Comparison of ENCODE assay signal across 8 cellular contexts in the genomic region with DNA sequence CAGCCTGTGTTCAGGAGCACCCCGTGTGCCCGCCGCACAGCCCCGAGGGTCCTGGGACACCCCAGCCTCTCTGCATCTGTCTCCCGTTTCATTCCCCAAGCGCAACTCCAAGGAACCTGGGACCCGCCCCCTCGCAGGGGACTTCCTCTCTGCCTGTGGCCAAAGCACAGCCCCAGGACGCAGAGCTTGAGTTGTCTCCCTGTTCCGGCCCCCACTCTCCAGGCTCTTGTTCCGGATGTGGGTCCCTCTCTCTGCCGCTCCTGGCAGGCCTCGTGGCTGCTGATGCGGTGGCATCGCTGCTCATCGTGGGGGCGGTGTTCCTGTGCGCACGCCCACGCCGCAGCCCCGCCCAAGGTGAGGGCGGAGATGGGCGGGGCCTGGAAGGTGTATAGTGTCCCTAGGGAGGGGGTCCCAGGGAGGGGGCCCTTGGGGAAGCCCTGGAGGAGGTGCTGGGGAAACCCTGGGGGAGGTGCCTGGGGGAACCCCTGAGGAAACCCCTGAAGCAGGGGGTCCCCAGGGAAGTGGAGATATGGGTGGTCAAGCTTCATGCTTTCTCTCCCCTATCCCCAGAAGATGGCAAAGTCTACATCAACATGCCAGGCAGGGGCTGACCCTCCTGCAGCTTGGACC. TPM values are rescaled to one million over a fixed set of nuclear protein-coding genes. Genes with fewer than 3 reads are reported as not detected.
DNase-seq lines count a peak whose midpoint lies in the region; ATAC-seq and TF ChIP-seq lines count a peak whose summit lies in the region.

No MANE protein-coding gene starts in this region.

- no peak overlapping the region for H4K8ac ChIP-seq in neuronal stem cell (ENCODE audit: low read depth, low read length)

- no peaks in the 10 kb centered on the region for H3K9me3 Mint-ChIP-seq in activated T-helper 2 cell treated with anti-CD3 and anti-CD28 coated beads, Interferon-gamma antibody, Interleukin-2, Interleukin-4, amounts not matched to agents 10 μg/mL and 5 μg/mL and 100 μg/mL, durations not matched to agents 14 hours and 24 hours and 36 hours

- DNase-seq in AG04450 (ENCODE audit: low read depth, low spot score), result no peak
- DNase-seq in RPMI7951 (ENCODE audit: low read depth), result peak; percentile 91
- peak; percentile 88 for DNase-seq in activated T-helper 2 cell treated with anti-CD3 and anti-CD28 coated beads, Interferon-gamma antibody, Interleukin-2, Interleukin-4, amounts not matched to agents 10 μg/mL and 5 μg/mL and 100 μg/mL, durations not matched to agents 14 hours and 24 hours and 36 hours (ENCODE audit: low spot score)
- DNase-seq in fibroblast of the aortic adventitia (ENCODE audit: low read depth), result peak; percentile 27
- DNase-seq in neuronal stem cell (ENCODE audit: low spot score), result no peak
- peak; percentile 87 to 88 for DNase-seq in suprapubic skin (ENCODE audit: low spot score in 2 of 2)

- peak overlapping the region; percentile 77 for H2BK15ac ChIP-seq in neuronal stem cell (ENCODE audit: low read length)

- peak overlapping the region; percentile 61 for H3K4me2 ChIP-seq in neuronal stem cell (ENCODE audit: insufficient read depth, low read length, poor library complexity, severe bottlenecking)

- intact Hi-C loops in activated T-helper 2 cell treated with anti-CD3 and anti-CD28 coated beads, Interferon-gamma antibody, Interleukin-2, Interleukin-4, amounts not matched to agents 10 μg/mL and 5 μg/mL and 100 μg/mL, durations not matched to agents 14 hours and 24 hours and 36 hours (cut with micrococcal nuclease), result loop anchor here (1.0 to 5.0 kb wide), 3 partner anchors 94 to 191 kb away; a partner anchor contains a TSS

- H3K9me3 ChIP-seq in AG04450 (ENCODE audit: control insufficient read depth, insufficient read depth, low read length) (no peaks in the 10 kb centered on the region; the same call in 1 of the 2 replicates), neuronal stem cell (replicated peaks in 1 of 2; ENCODE audit: control insufficient read depth in 2 of 2, insufficient read depth in 1 of 2, low read depth in 1 of 2, low read length in 2 of 2) (no peaks in the 10 kb centered on the region), suprapubic skin (no peaks in the 10 kb centered on the region)

- peak overlapping the region; percentile 84 for H2BK120ac ChIP-seq in neuronal stem cell (ENCODE audit: low read depth, low read length)

- H3K79me1 ChIP-seq in neuronal stem cell (ENCODE audit: low read depth, low read length), result peaks cover 4% of the 10 kb centered on the region

- no peak for TF ChIP-seq POLR2A in suprapubic skin (IDR thresholded peaks at IDR 0.05)

- H2AK5ac ChIP-seq in neuronal stem cell (ENCODE audit: low read depth, low read length), result peak overlapping the region; percentile 33

- no peak overlapping the region for H2BK5ac ChIP-seq in neuronal stem cell (ENCODE audit: low read length)

- H3K27ac Mint-ChIP-seq in activated T-helper 2 cell treated with anti-CD3 and anti-CD28 coated beads, Interferon-gamma antibody, Interleukin-2, Interleukin-4, amounts not matched to agents 10 μg/mL and 5 μg/mL and 100 μg/mL, durations not matched to agents 14 hours and 24 hours and 36 hours, result peak overlapping the region; percentile 92

- H3K4me3 ChIP-seq in AG04450 (ENCODE audit: low read depth, low read length) (peak overlapping the region; percentile 37), fibroblast of the aortic adventitia (ENCODE audit: low read depth, low read length) (peak overlapping the region; percentile 22), neuronal stem cell (ENCODE audit: low read length in 2 of 2) (peak overlapping the region in 1 of 2 donors; percentile 71), suprapubic skin (peak overlapping the region; percentile 21)

- H3K27ac ChIP-seq in AG04450 (ENCODE audit: low read depth, low read length) (peak overlapping the region; percentile 68), neuronal stem cell (replicated peaks; ENCODE audit: low read length) (no peak overlapping the region), suprapubic skin (peak overlapping the region; percentile 11)

- TF ChIP-seq CTCF in AG04450 (IDR thresholded peaks at IDR 0.05; ENCODE audit: low read depth, low read length) (no peak), fibroblast of the aortic adventitia (IDR thresholded peaks at IDR 0.05; ENCODE audit: insufficient read depth, low read length) (no peak), suprapubic skin (IDR thresholded peaks at IDR 0.05) (no peak)

- CTCF ChIA-PET in AG04450 (lab: Charles Lee), result interaction anchor here (0.8 kb wide), 1 partner anchor 27 kb away, joined by 3 read pairs; no protein-coding TSS in a partner anchor

- peak overlapping the region; percentile 52 for H2BK12ac ChIP-seq in neuronal stem cell (ENCODE audit: low read length)

- H3K36me3 Mint-ChIP-seq in activated T-helper 2 cell treated with anti-CD3 and anti-CD28 coated beads, Interferon-gamma antibody, Interleukin-2, Interleukin-4, amounts not matched to agents 10 μg/mL and 5 μg/mL and 100 μg/mL, durations not matched to agents 14 hours and 24 hours and 36 hours (ENCODE audit: low read depth), result peaks cover 17% of the 10 kb centered on the region

- H4K91ac ChIP-seq in neuronal stem cell (ENCODE audit: low read depth, low read length, poor library complexity), result no peak overlapping the region

- H3K23ac ChIP-seq in neuronal stem cell (ENCODE audit: low read depth, low read length, poor library complexity), result peak overlapping the region; percentile 50

- TF ChIP-seq EP300 in suprapubic skin (IDR thresholded peaks at IDR 0.05), result no peak

- H3K4me1 Mint-ChIP-seq in activated T-helper 2 cell treated with anti-CD3 and anti-CD28 coated beads, Interferon-gamma antibody, Interleukin-2, Interleukin-4, amounts not matched to agents 10 μg/mL and 5 μg/mL and 100 μg/mL, durations not matched to agents 14 hours and 24 hours and 36 hours (ENCODE audit: low read depth), result peaks cover 39% of the 10 kb centered on the region

- peak; percentile 50 for ATAC-seq in GM18907 (IDR thresholded peaks at IDR 0.05; ENCODE audit: unreplicated experiment)
- peak; percentile 36 for ATAC-seq in HG03565 (IDR thresholded peaks at IDR 0.05; ENCODE audit: unreplicated experiment)

- peak overlapping the region; percentile 75 for H3K9ac ChIP-seq in neuronal stem cell (ENCODE audit: low read depth, low read length, poor library complexity)

- H3K14ac ChIP-seq in neuronal stem cell (ENCODE audit: low read length), result peak overlapping the region; percentile 32

- H3K36me3 ChIP-seq in neuronal stem cell (replicated peaks in 1 of 2; ENCODE audit: control insufficient read depth in 2 of 2, insufficient read depth in 2 of 2, low read length in 2 of 2), result no peaks in the 10 kb centered on the region
- H3K36me3 ChIP-seq in suprapubic skin, result no peaks in the 10 kb centered on the region

- no peaks in the 10 kb centered on the region for H3K27me3 Mint-ChIP-seq in activated T-helper 2 cell treated with anti-CD3 and anti-CD28 coated beads, Interferon-gamma antibody, Interleukin-2, Interleukin-4, amounts not matched to agents 10 μg/mL and 5 μg/mL and 100 μg/mL, durations not matched to agents 14 hours and 24 hours and 36 hours (ENCODE audit: low read depth)

- no CpG with 5 or more reads among the region's 24 CpGs for WGBS in neuronal stem cell (ENCODE audit: extremely low coverage in 2 of 2, insufficient read length in 2 of 2, insufficient replicate concordance in 1 of 2), 2 donors
- WGBS in suprapubic skin, result 3% methylated on average over 15 of the region's 24 CpGs

- peak overlapping the region; percentile 89 for H3K18ac ChIP-seq in neuronal stem cell (ENCODE audit: low read length)

- H3K4me3 Mint-ChIP-seq in activated T-helper 2 cell treated with anti-CD3 and anti-CD28 coated beads, Interferon-gamma antibody, Interleukin-2, Interleukin-4, amounts not matched to agents 10 μg/mL and 5 μg/mL and 100 μg/mL, durations not matched to agents 14 hours and 24 hours and 36 hours (ENCODE audit: low read depth), result peak overlapping the region; percentile 90

- POLR2A ChIA-PET in AG04450 (lab: Yijun Ruan, JAX), result interaction anchor here (0.6 kb wide), 1 partner anchor 20 kb away, joined by 5 read pairs; no protein-coding TSS in a partner anchor

- H3K27me3 ChIP-seq in AG04450 (ENCODE audit: control insufficient read depth, insufficient read depth, low read length) (no peaks in the 10 kb centered on the region), neuronal stem cell (ENCODE audit: control insufficient read depth in 3 of 3, insufficient read depth in 3 of 3, low read depth in 1 of 3, low read length in 3 of 3) (peaks cover 0 to 43% (median 11%) of the 10 kb centered on the region in 3 experiments), suprapubic skin (no peaks in the 10 kb centered on the region)

- H3K4ac ChIP-seq in neuronal stem cell (ENCODE audit: low read length), result no peak overlapping the region

- H3K4me1 ChIP-seq in neuronal stem cell (ENCODE audit: control insufficient read depth in 2 of 2, insufficient read depth in 1 of 2, low read depth in 1 of 2, low read length in 2 of 2), result peaks cover 16% of the 10 kb centered on the region in 2 donors
- peaks cover 37% of the 10 kb centered on the region for H3K4me1 ChIP-seq in suprapubic skin

- H2AFZ ChIP-seq in neuronal stem cell (ENCODE audit: low read length), result peak overlapping the region; percentile 81

RNA-seq across cellular contexts. Expression of a gene that starts 1.3 kb away (rescaled TPM):
- polyA plus RNA-seq in AG04450 (2011; rRNA removed), result 0.31 and 0.42 TPM in 2 replicates
- 0.69 and 0.78 TPM in 2 replicates for polyA minus RNA-seq in AG04450 (2011; rRNA and poly(A)+ RNA removed)
- total RNA-seq in RPMI7951 (2014; rRNA removed; shearing (Covaris generic)), result 1.9 TPM in 1 of 2 replicates, not detected in the other
- total RNA-seq in activated T-helper 2 cell treated with anti-CD3 and anti-CD28 coated beads, Interferon-gamma antibody, Interleukin-2, Interleukin-4, amounts not matched to agents 10 μg/mL and 5 μg/mL and 100 μg/mL, durations not matched to agents 14 hours and 24 hours and 36 hours, result 53.9 and 57.2 TPM in 2 replicates
- total RNA-seq in fibroblast of the aortic adventitia (ENCODE audit: low replicate concordance) (0.81 and 2.7 TPM in 2 replicates), suprapubic skin (1 to 10 TPM in 1 of 4 donors, not detected in 3; 8.3 TPM)
- polyA plus RNA-seq in neuronal stem cell (2013, experiment 1 of 2), result 0.32 TPM
- polyA plus RNA-seq in neuronal stem cell (2013, experiment 2 of 2), result 0.39 TPM

RNA-seq across cellular contexts. Expression of a gene that starts 3.3 kb away (rescaled TPM):
- 1.5 and 2.3 TPM in 2 replicates for polyA plus RNA-seq in AG04450 (2011; rRNA removed)
- polyA minus RNA-seq in AG04450 (2011; rRNA and poly(A)+ RNA removed), result 3.2 and 5.4 TPM in 2 replicates
- 3.7 and 7.1 TPM in 2 replicates for total RNA-seq in RPMI7951 (2014; rRNA removed; shearing (Covaris generic))
- 109 and 117 TPM in 2 replicates for total RNA-seq in activated T-helper 2 cell treated with anti-CD3 and anti-CD28 coated beads, Interferon-gamma antibody, Interleukin-2, Interleukin-4, amounts not matched to agents 10 μg/mL and 5 μg/mL and 100 μg/mL, durations not matched to agents 14 hours and 24 hours and 36 hours
- total RNA-seq in fibroblast of the aortic adventitia (ENCODE audit: low replicate concordance) (2.5 and 3.7 TPM in 2 replicates), suprapubic skin (10 to 100 TPM in 1 of 4 donors, 1 to 10 TPM in 3; 3.7 to 15.7 (median 6.9) TPM)
- 4.8 TPM for polyA plus RNA-seq in neuronal stem cell (2013, experiment 1 of 2)
- 4.7 TPM for polyA plus RNA-seq in neuronal stem cell (2013, experiment 2 of 2)

RNA-seq across cellular contexts. Expression of a gene that starts 4.4 kb away (rescaled TPM):
- polyA plus RNA-seq in AG04450 (2011; rRNA removed), result not detected in 2 replicates
- not detected in 2 replicates for polyA minus RNA-seq in AG04450 (2011; rRNA and poly(A)+ RNA removed)
- total RNA-seq in RPMI7951 (2014; rRNA removed; shearing (Covaris generic)), result not detected in 2 replicates
- total RNA-seq in activated T-helper 2 cell treated with anti-CD3 and anti-CD28 coated beads, Interferon-gamma antibody, Interleukin-2, Interleukin-4, amounts not matched to agents 10 μg/mL and 5 μg/mL and 100 μg/mL, durations not matched to agents 14 hours and 24 hours and 36 hours, result 0.39 TPM in 1 of 2 replicates, not detected in the other
- total RNA-seq in fibroblast of the aortic adventitia (ENCODE audit: low replicate concordance), result not detected in 2 replicates
- not detected for polyA plus RNA-seq in neuronal stem cell (2013, experiment 1 of 2)
- not detected for polyA plus RNA-seq in neuronal stem cell (2013, experiment 2 of 2)
- 10 to 100 TPM; 12.4 to 29.4 (median 15.6) TPM for total RNA-seq in suprapubic skin

RNA-seq across cellular contexts. Expression of a gene that starts 32.5 kb away (rescaled TPM):
- polyA plus RNA-seq in AG04450 (2011; rRNA removed), result 0.69 and 1.1 TPM in 2 replicates
- polyA minus RNA-seq in AG04450 (2011; rRNA and poly(A)+ RNA removed), result 0.46 and 1.1 TPM in 2 replicates
- total RNA-seq in RPMI7951 (2014; rRNA removed; shearing (Covaris generic)), result 4.2 and 5.5 TPM in 2 replicates
- total RNA-seq in activated T-helper 2 cell treated with anti-CD3 and anti-CD28 coated beads, Interferon-gamma antibody, Interleukin-2, Interleukin-4, amounts not matched to agents 10 μg/mL and 5 μg/mL and 100 μg/mL, durations not matched to agents 14 hours and 24 hours and 36 hours, result 10.7 and 10.8 TPM in 2 replicates
- total RNA-seq in fibroblast of the aortic adventitia (ENCODE audit: low replicate concordance), result 5.9 and 9.3 TPM in 2 replicates
- polyA plus RNA-seq in neuronal stem cell (2013, experiment 1 of 2), result 21.3 TPM
- polyA plus RNA-seq in neuronal stem cell (2013, experiment 2 of 2), result 19.6 TPM
- 10 to 100 TPM; 10.9 to 18.3 (median 12.8) TPM for total RNA-seq in suprapubic skin

RNA-seq across cellular contexts. Expression of a gene that starts 35.3 kb away (rescaled TPM):
- polyA plus RNA-seq in AG04450 (2011; rRNA removed), result 6.8 and 10.9 TPM in 2 replicates
- polyA minus RNA-seq in AG04450 (2011; rRNA and poly(A)+ RNA removed), result 3.3 and 4.4 TPM in 2 replicates
- 15.3 and 18.9 TPM in 2 replicates for total RNA-seq in RPMI7951 (2014; rRNA removed; shearing (Covaris generic))
- total RNA-seq in activated T-helper 2 cell treated with anti-CD3 and anti-CD28 coated beads, Interferon-gamma antibody, Interleukin-2, Interleukin-4, amounts not matched to agents 10 μg/mL and 5 μg/mL and 100 μg/mL, durations not matched to agents 14 hours and 24 hours and 36 hours, result 1.2 and 1.4 TPM in 2 replicates
- total RNA-seq in fibroblast of the aortic adventitia (ENCODE audit: low replicate concordance) (4.1 and 8.6 TPM in 2 replicates), suprapubic skin (1 to 10 TPM in 2 of 4 donors, under 1 TPM in 2; 0.64 to 1.6 (median 0.96) TPM)
- 299 TPM for polyA plus RNA-seq in neuronal stem cell (2013, experiment 1 of 2)
- 297 TPM for polyA plus RNA-seq in neuronal stem cell (2013, experiment 2 of 2)

Comparison
In these comparisons a context has a peak if more than half of its experiments do, and no peak if none do; other contexts are left out.
1. DNase-seq: peak in RPMI7951 (single experiment), activated T-helper 2 cell treated with anti-CD3 and anti-CD28 coated beads, Interferon-gamma antibody, Interleukin-2, Interleukin-4, amounts not matched to agents 10 μg/mL and 5 μg/mL and 100 μg/mL, durations not matched to agents 14 hours and 24 hours and 36 hours (single experiment), fibroblast of the aortic adventitia (single experiment) and suprapubic skin (2 of 2); none in AG04450 (single experiment) and neuronal stem cell (single experiment).